ENCODE assay signal across 24 cellular contexts in genomic region chr18:38644875-38645641, GRCh38.
DNase-seq lines count a peak whose midpoint lies in the region; ATAC-seq and TF ChIP-seq lines count a peak whose summit lies in the region.
"Had no signal": no experiment of that assay in that cellular context is flagged by ENCODE, and none has a peak within 500 bp of the region (broad histone marks: within the 10 kb centered on the region; RNA-seq: fewer than 3 reads in every experiment).

No MANE protein-coding gene starts in this region.

- peak; percentile 14 for DNase-seq in activated naive CD4-positive, alpha-beta T cell treated with anti-CD3 and anti-CD28 coated beads for 36 hours
- no peak for DNase-seq in activated naive CD4-positive, alpha-beta T cell treated with anti-CD3 and anti-CD28 coated beads, Interleukin-2, amount 50 U/mL, for 16 hours
- DNase-seq in RKO (ENCODE audit: low spot score) (peak; percentile 34), epithelial cell of esophagus (ENCODE audit: low read depth) (peak; percentile 49), SJCRH30 (no peak), sciatic nerve (ENCODE audit: low spot score) (no peak)
- no peak for DNase-seq in stimulated activated effector memory CD8-positive, alpha-beta T cell treated with anti-CD3 and anti-CD28 coated beads, Interleukin-12 subunit alpha, Interleukin-12 subunit beta, amount 100 ng/mL, for 72 hours (ENCODE audit: low spot score in 2 of 2)
- DNase-seq: AML-193; CD4-positive, alpha-beta T cell; DMS79 treated with DMSO at 0.1 percent for 48 hours; GF-D8; HCEC 1CT; KBM-7; MG63; NCI-H1694; NCI-H2029 treated with DMSO at 0.1 percent for 48 hours; NCI-H2227 treated with DMSO at 0.1 percent for 48 hours; NCI-H510A; NCI-H69; SHP77 treated with DMSO at 0.1 percent for 48 hours had no signal

- intact Hi-C loops in activated naive CD4-positive, alpha-beta T cell treated with anti-CD3 and anti-CD28 coated beads for 36 hours (cut with micrococcal nuclease) = loop anchor here (1.0 to 5.0 kb wide), 3 partner anchors 34 to 107 kb away; no protein-coding TSS in a partner anchor
- intact Hi-C loops in sciatic nerve (cut with DNase I) = no loop called here

- H3K27ac ChIP-seq in SJCRH30 = no peak overlapping the region
- H3K27ac ChIP-seq: A549; BLaER1 treated with 17β-estradiol and CSF1 and Interleukin-3, amounts not matched to agents 10 nM and 100 nM; RWPE1; SK-N-MC had no signal

- H3K27me3 ChIP-seq in SJCRH30 = no peaks in the 10 kb centered on the region
- H3K27me3 ChIP-seq: BLaER1 treated with 17β-estradiol and CSF1 and Interleukin-3, amounts not matched to agents 10 nM and 100 nM; MG63 had no signal

- peaks cover 2% of the 10 kb centered on the region for H3K27me3 Mint-ChIP-seq in activated naive CD4-positive, alpha-beta T cell treated with anti-CD3 and anti-CD28 coated beads for 36 hours (ENCODE audit: low read depth)
- H3K27me3 Mint-ChIP-seq: CD4-positive, alpha-beta T cell had no signal

- H3K4me1 ChIP-seq in SJCRH30 = no peaks in the 10 kb centered on the region
- H3K4me1 ChIP-seq: A549; BLaER1 treated with 17β-estradiol and CSF1 and Interleukin-3, amounts not matched to agents 10 nM and 100 nM had no signal

- no peak overlapping the region for H3K4me3 Mint-ChIP-seq in activated naive CD4-positive, alpha-beta T cell treated with anti-CD3 and anti-CD28 coated beads for 36 hours
- H3K4me3 Mint-ChIP-seq in stimulated activated effector memory CD8-positive, alpha-beta T cell treated with anti-CD3 and anti-CD28 coated beads, Interleukin-12 subunit alpha, Interleukin-12 subunit beta, amount 100 ng/mL, for 72 hours = no peak overlapping the region
- H3K4me3 Mint-ChIP-seq: CD4-positive, alpha-beta T cell had no signal

- no peaks in the 10 kb centered on the region for H3K36me3 ChIP-seq in SJCRH30
- H3K36me3 ChIP-seq: BLaER1 treated with 17β-estradiol and CSF1 and Interleukin-3, amounts not matched to agents 10 nM and 100 nM; MG63 had no signal

- H3K4me3 ChIP-seq in epithelial cell of esophagus (ENCODE audit: low read length) (no peak overlapping the region), SJCRH30 (no peak overlapping the region)
- H3K4me3 ChIP-seq: A549; BLaER1 treated with 17β-estradiol and CSF1 and Interleukin-3, amounts not matched to agents 10 nM and 100 nM; MG63; SK-N-MC had no signal

- H3K4me1 Mint-ChIP-seq in activated naive CD4-positive, alpha-beta T cell treated with anti-CD3 and anti-CD28 coated beads for 36 hours (ENCODE audit: low read depth) = peaks cover 6% of the 10 kb centered on the region
- H3K4me1 Mint-ChIP-seq in stimulated activated effector memory CD8-positive, alpha-beta T cell treated with anti-CD3 and anti-CD28 coated beads, Interleukin-12 subunit alpha, Interleukin-12 subunit beta, amount 100 ng/mL, for 72 hours = no peaks in the 10 kb centered on the region

- CTCF ChIA-PET in activated naive CD4-positive, alpha-beta T cell treated with anti-CD3 and anti-CD28 coated beads for 36 hours (lab: Charles Lee) = interaction anchor here (0.8 kb wide), 1 partner anchor 13 kb away, joined by 3 read pairs; no protein-coding TSS in a partner anchor

- no peak for TF ChIP-seq CTCF in epithelial cell of esophagus (IDR thresholded peaks at IDR 0.05; ENCODE audit: insufficient read depth, low read depth, low read length, missing control alignments)

- ATAC-seq in stimulated activated effector memory CD8-positive, alpha-beta T cell treated with anti-CD3 and anti-CD28 coated beads, Interleukin-12 subunit alpha, Interleukin-12 subunit beta, amount 100 ng/mL, for 72 hours = peak; percentile 46
- ATAC-seq in sciatic nerve = no peak
- ATAC-seq: A549 had no signal

- no peaks in the 10 kb centered on the region for H3K9me3 ChIP-seq in SJCRH30 (replicated peaks)
- H3K9me3 ChIP-seq: A549, MG63 had no signal

- no peaks in the 10 kb centered on the region for H3K36me3 Mint-ChIP-seq in activated naive CD4-positive, alpha-beta T cell treated with anti-CD3 and anti-CD28 coated beads for 36 hours (ENCODE audit: low read depth)
- no peaks in the 10 kb centered on the region for H3K36me3 Mint-ChIP-seq in stimulated activated effector memory CD8-positive, alpha-beta T cell treated with anti-CD3 and anti-CD28 coated beads, Interleukin-12 subunit alpha, Interleukin-12 subunit beta, amount 100 ng/mL, for 72 hours

- peaks cover 2% of the 10 kb centered on the region for H3K9me3 Mint-ChIP-seq in activated naive CD4-positive, alpha-beta T cell treated with anti-CD3 and anti-CD28 coated beads for 36 hours
- H3K9me3 Mint-ChIP-seq in stimulated activated effector memory CD8-positive, alpha-beta T cell treated with anti-CD3 and anti-CD28 coated beads, Interleukin-12 subunit alpha, Interleukin-12 subunit beta, amount 100 ng/mL, for 72 hours = peaks cover 1% of the 10 kb centered on the region
- H3K9me3 Mint-ChIP-seq: CD4-positive, alpha-beta T cell had no signal

- no peak overlapping the region for H3K27ac Mint-ChIP-seq in activated naive CD4-positive, alpha-beta T cell treated with anti-CD3 and anti-CD28 coated beads for 36 hours
- H3K27ac Mint-ChIP-seq in stimulated activated effector memory CD8-positive, alpha-beta T cell treated with anti-CD3 and anti-CD28 coated beads, Interleukin-12 subunit alpha, Interleukin-12 subunit beta, amount 100 ng/mL, for 72 hours = no peak overlapping the region
- H3K27ac Mint-ChIP-seq: CD4-positive, alpha-beta T cell had no signal

Comparison
In these comparisons a context has a peak if more than half of its experiments do, and no peak if none do; other contexts are left out.
1. DNase-seq: peak in activated naive CD4-positive, alpha-beta T cell treated with anti-CD3 and anti-CD28 coated beads for 36 hours (single experiment), RKO (single experiment) and epithelial cell of esophagus (single experiment); none in activated naive CD4-positive, alpha-beta T cell treated with anti-CD3 and anti-CD28 coated beads, Interleukin-2, amount 50 U/mL, for 16 hours (single experiment), stimulated activated effector memory CD8-positive, alpha-beta T cell treated with anti-CD3 and anti-CD28 coated beads, Interleukin-12 subunit alpha, Interleukin-12 subunit beta, amount 100 ng/mL, for 72 hours (0 of 2), SJCRH30 (0 of 2) and sciatic nerve (single experiment).